10 cellular contexts compared by ENCODE assay signal in the genomic region with DNA sequence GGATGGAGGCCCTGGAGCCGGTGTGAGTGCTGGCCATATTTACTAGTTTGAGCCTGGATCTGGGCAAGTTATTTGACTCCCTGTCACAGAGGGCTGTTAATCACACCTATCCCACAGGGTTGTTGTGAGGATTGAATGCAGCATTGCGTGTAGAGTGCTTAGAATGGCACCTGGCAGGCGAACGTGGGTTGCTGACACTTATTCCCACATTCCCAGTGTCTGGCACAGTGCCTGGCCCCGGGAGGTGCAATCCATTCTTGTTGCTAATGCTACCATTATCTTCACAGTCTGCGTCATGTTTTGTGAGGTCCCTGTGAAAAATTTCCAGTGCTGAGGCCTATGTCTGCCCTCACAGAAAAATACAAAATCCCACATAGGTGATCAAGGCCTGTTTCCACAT.
DNase-seq lines count a peak whose midpoint lies in the region; ATAC-seq lines count a peak whose summit lies in the region.
"Had no signal": no experiment of that assay in that cellular context is flagged by ENCODE, and none has a peak within 500 bp of the region (broad histone marks: within the 10 kb centered on the region; RNA-seq: fewer than 3 reads in every experiment).

No MANE protein-coding gene starts in this region.

- no peaks in the 10 kb centered on the region for H3K36me3 Mint-ChIP-seq in T-helper 17 cell (ENCODE audit: low read depth)

- H3K4me1 Mint-ChIP-seq in T-helper 17 cell = peaks cover 13% of the 10 kb centered on the region

- ATAC-seq in T-helper 17 cell (no peak), HG03354 (IDR thresholded peaks at IDR 0.05; ENCODE audit: poor library complexity, severe bottlenecking, unreplicated experiment) (no peak)
- ATAC-seq: naive thymus-derived CD4-positive, alpha-beta T cell had no signal

- H3K4me3 Mint-ChIP-seq in T-helper 17 cell = no peak overlapping the region
- H3K4me3 Mint-ChIP-seq: naive thymus-derived CD4-positive, alpha-beta T cell had no signal

- DNase-seq in HT1080 (ENCODE audit: low read depth) (peak; percentile 88), SHP77 treated with DMSO at 0.1 percent for 48 hours (lab: John Stamatoyannopoulos, UW) (peak; percentile 93), head of caudate nucleus (peak; percentile 23 to 90 (median 68)), superior temporal gyrus (ENCODE audit: extremely low spot score) (peak; percentile 49), DMS79 treated with DMSO at 0.1 percent for 48 hours (lab: John Stamatoyannopoulos, UW) (no peak), T-helper 17 cell (no peak)
- DNase-seq: activated CD8-positive, alpha-beta memory T cell treated with anti-CD3 and anti-CD28 coated beads, Interleukin-2, amount 50 U/mL, for 4 hours; erythroblast; naive thymus-derived CD4-positive, alpha-beta T cell had no signal

- intact Hi-C loops in head of caudate nucleus (cut with DNase I) = no loop called here

- H3K9me3 ChIP-seq in T-helper 17 cell (ENCODE audit: control insufficient read depth, low read length, poor library complexity, severe bottlenecking) = no peaks in the 10 kb centered on the region

- no peak overlapping the region for H3K27ac Mint-ChIP-seq in T-helper 17 cell
- H3K27ac Mint-ChIP-seq: naive thymus-derived CD4-positive, alpha-beta T cell had no signal

- no peaks in the 10 kb centered on the region for H3K27me3 Mint-ChIP-seq in T-helper 17 cell
- H3K27me3 Mint-ChIP-seq: naive thymus-derived CD4-positive, alpha-beta T cell had no signal

Comparison
In these comparisons a context has a peak if more than half of its experiments do, and no peak if none do; other contexts are left out.
1. DNase-seq: peak in HT1080 (single experiment), SHP77 treated with DMSO at 0.1 percent for 48 hours (single experiment), head of caudate nucleus (42 of 42) and superior temporal gyrus (single experiment); none in DMS79 treated with DMSO at 0.1 percent for 48 hours (single experiment) and T-helper 17 cell (0 of 3).